Comparison of ENCODE assay signal across 10 cellular contexts in the genomic region with DNA sequence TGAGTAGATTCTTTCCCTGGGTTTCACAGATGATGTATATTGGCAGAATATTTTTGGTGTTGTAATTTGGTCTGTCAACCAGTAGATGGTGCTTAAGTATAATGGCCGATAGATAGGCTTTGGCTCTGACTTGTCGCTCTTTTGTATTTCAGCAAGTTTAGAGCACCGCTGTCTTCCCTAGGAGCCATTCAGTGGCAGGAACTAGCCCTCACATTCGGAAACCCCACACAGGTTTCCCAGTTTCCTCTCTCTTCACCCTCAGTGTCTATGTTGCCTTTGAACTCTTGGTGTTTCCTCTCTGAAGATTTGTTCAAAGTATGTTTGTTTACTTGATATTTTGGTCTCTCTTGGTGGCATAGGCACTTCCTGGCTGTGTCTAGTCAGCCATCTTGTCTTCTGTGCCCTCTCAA.
DNase-seq lines count a peak whose midpoint lies in the region; FAIRE-seq and TF ChIP-seq lines count a peak whose summit lies in the region.
"Had no signal": no experiment of that assay in that cellular context is flagged by ENCODE, and none has a peak within 500 bp of the region (broad histone marks: within the 10 kb centered on the region; RNA-seq: fewer than 3 reads in every experiment).

No MANE protein-coding gene starts in this region.

- H3K27me3 ChIP-seq in WERI-Rb-1 (ENCODE audit: insufficient read depth, low read depth, severe bottlenecking), result no peaks in the 10 kb centered on the region
- no peaks in the 10 kb centered on the region for H3K27me3 ChIP-seq in keratinocyte (ENCODE audit: control insufficient read depth, extremely low read depth, insufficient read depth, low read length)
- H3K27me3 ChIP-seq in esophagus muscularis mucosa, result no peaks in the 10 kb centered on the region
- H3K27me3 ChIP-seq: colonic mucosa had no signal

- no peaks in the 10 kb centered on the region for H3K9me3 Mint-ChIP-seq in HFFc6

- H3K4me3 Mint-ChIP-seq in HFFc6, result no peak overlapping the region

- no peak for TF ChIP-seq EP300 in esophagus muscularis mucosa (IDR thresholded peaks at IDR 0.05)

- peaks cover 43% of the 10 kb centered on the region for H3K79me2 ChIP-seq in keratinocyte (ENCODE audit: control insufficient read depth, insufficient read depth, low read length)

- 79% methylated on average over 4 of the region's 4 CpGs for WGBS in esophagus muscularis mucosa

- H3K9me3 ChIP-seq in WERI-Rb-1 (ENCODE audit: severe bottlenecking), result no peaks in the 10 kb centered on the region
- no peaks in the 10 kb centered on the region for H3K9me3 ChIP-seq in keratinocyte (ENCODE audit: control insufficient read depth, low read depth, low read length)
- H3K9me3 ChIP-seq in esophagus muscularis mucosa, result no peaks in the 10 kb centered on the region
- H3K9me3 ChIP-seq: colonic mucosa had no signal

- H3K27ac Mint-ChIP-seq in HFFc6, result peak overlapping the region; percentile 5; the same call in 1 of the 2 replicates

- H3K9me1 ChIP-seq in keratinocyte (ENCODE audit: control insufficient read depth, extremely low read depth, insufficient read depth, low read length), result no peaks in the 10 kb centered on the region

- H3K4me1 Mint-ChIP-seq in HFFc6 (ENCODE audit: low read depth), result no peaks in the 10 kb centered on the region

- intact Hi-C loops in esophagus muscularis mucosa (cut with DNase I), result no loop called here

- peaks cover 3% of the 10 kb centered on the region for H4K20me1 ChIP-seq in keratinocyte (ENCODE audit: control insufficient read depth, extremely low read depth, insufficient read depth, low read length)

- H3K27me3 Mint-ChIP-seq in HFFc6 (ENCODE audit: insufficient read depth), result no peaks in the 10 kb centered on the region

- no peak overlapping the region for H3K4me2 ChIP-seq in keratinocyte (ENCODE audit: control insufficient read depth, extremely low read depth, insufficient read depth, low read depth, low read length)

- TF ChIP-seq POLR2A in esophagus muscularis mucosa (IDR thresholded peaks at IDR 0.05; ENCODE audit: low read depth), result no peak

- no peak overlapping the region for H2AFZ ChIP-seq in keratinocyte (ENCODE audit: control insufficient read depth, low read length)

- DNase-seq in Daoy (ENCODE audit: low read depth) (peak; percentile 16), HFFc6 (peak; percentile 1), WERI-Rb-1 (no peak), keratinocyte (ENCODE audit: low read depth, low spot score) (no peak), esophagus muscularis mucosa (ENCODE audit: extremely low spot score) (no peak), GOT3 (lab: John Stamatoyannopoulos, UW) (no peak), NCI-H345 (lab: John Stamatoyannopoulos, UW) (no peak), glomerular visceral epithelial cell (ENCODE audit: extremely low spot score) (no peak)
- DNase-seq: colonic mucosa, midbrain had no signal

- H3K36me3 ChIP-seq in WERI-Rb-1 (no peaks in the 10 kb centered on the region), keratinocyte (ENCODE audit: control insufficient read depth in 2 of 2, extremely low read depth in 1 of 2, insufficient read depth in 2 of 2, low read length in 2 of 2) (no peaks in the 10 kb centered on the region), esophagus muscularis mucosa (no peaks in the 10 kb centered on the region)
- H3K36me3 ChIP-seq: colonic mucosa had no signal

- H3K27ac ChIP-seq in WERI-Rb-1 (no peak overlapping the region), keratinocyte (ENCODE audit: control insufficient read depth, insufficient read depth, low read length) (no peak overlapping the region), esophagus muscularis mucosa (replicated peaks in 1 of 4) (no peak overlapping the region)
- H3K27ac ChIP-seq: colonic mucosa had no signal

- H3K36me3 Mint-ChIP-seq in HFFc6 (ENCODE audit: low read depth), result no peaks in the 10 kb centered on the region

- dilution Hi-C loops in keratinocyte (cut with MboI; ENCODE audit: extremely low pct_ligation_motif_present, low sequenced_read_pairs), result no loop called here

- no peak overlapping the region for H3K9ac ChIP-seq in keratinocyte (ENCODE audit: control insufficient read depth, extremely low read depth, insufficient read depth, low read length)

- H3K4me1 ChIP-seq in keratinocyte (ENCODE audit: control insufficient read depth, extremely low read depth, insufficient read depth, low read length), result no peaks in the 10 kb centered on the region
- no peaks in the 10 kb centered on the region for H3K4me1 ChIP-seq in esophagus muscularis mucosa
- H3K4me1 ChIP-seq: colonic mucosa had no signal

- H3K4me3 ChIP-seq in WERI-Rb-1 (ENCODE audit: low read depth, low read length), result no peak overlapping the region
- no peak overlapping the region for H3K4me3 ChIP-seq in keratinocyte (ENCODE audit: control insufficient read depth in 2 of 3, extremely low read depth in 1 of 3, insufficient read depth in 2 of 3, low read depth in 1 of 3, low read length in 3 of 3)
- no peak overlapping the region for H3K4me3 ChIP-seq in esophagus muscularis mucosa
- H3K4me3 ChIP-seq: colonic mucosa had no signal

- FAIRE-seq in keratinocyte (lab: Jason Lieb, UNC), result peak; percentile 53

- TF ChIP-seq CTCF in HFFc6 (IDR thresholded peaks at IDR 0.05) (peak; percentile 73), WERI-Rb-1 (IDR thresholded peaks at IDR 0.05; ENCODE audit: low read depth, low read length) (peak; percentile 44; the same call in 1 of the 2 replicates), keratinocyte (optimal IDR thresholded peaks at IDR 0.05 in 1 of 3, IDR thresholded peaks at IDR 0.05 in 1 of 3, conservative IDR thresholded peaks at IDR 0.05 in 1 of 3; ENCODE audit: extremely low read depth in 1 of 3, insufficient read depth in 2 of 3, low read length in 3 of 3) (peak in 2 of 3 experiments; percentile 16 to 49), esophagus muscularis mucosa (IDR thresholded peaks at IDR 0.05) (no peak)

Comparison
In these comparisons a context has a peak if more than half of its experiments do, and no peak if none do; other contexts are left out.
1. DNase-seq: peak in Daoy (single experiment) and HFFc6 (single experiment); none in WERI-Rb-1 (single experiment), keratinocyte (single experiment), esophagus muscularis mucosa (single experiment), GOT3 (single experiment), NCI-H345 (single experiment) and glomerular visceral epithelial cell (single experiment).
2. CTCF ChIP-seq: peak in HFFc6 (single experiment), WERI-Rb-1 (single experiment) and keratinocyte (2 of 3); none in esophagus muscularis mucosa (0 of 3).